Comparison of ENCODE assay signal across 9 cellular contexts in genomic region chr15:70853855-70854668, GRCh38. TPM values are rescaled to one million over a fixed set of nuclear protein-coding genes. Genes with fewer than 3 reads are reported as not detected.
DNase-seq lines count a peak whose midpoint lies in the region; ATAC-seq and TF ChIP-seq lines count a peak whose summit lies in the region.
"Had no signal": no experiment of that assay in that cellular context is flagged by ENCODE, and none has a peak within 500 bp of the region (broad histone marks: within the 10 kb centered on the region; RNA-seq: fewer than 3 reads in every experiment).

TSS of gene LARP6 (minus strand) at chr15:70854157. CDS start at chr15:70854088, 69 bp downstream.

- TF ChIP-seq EP300 in gastroesophageal sphincter (IDR thresholded peaks at IDR 0.05): no peak
- TF ChIP-seq EP300 in neural cell (conservative IDR thresholded peaks at IDR 0.05; ENCODE audit: poor library complexity, severe bottlenecking): no peak

- no peaks in the 10 kb centered on the region for H3K36me3 Mint-ChIP-seq in activated T-helper 2 cell treated with anti-CD3 and anti-CD28 coated beads, Interferon-gamma antibody, Interleukin-2, Interleukin-4, amounts not matched to agents 10 μg/mL and 5 μg/mL and 100 μg/mL, durations not matched to agents 14 hours and 24 hours and 36 hours (ENCODE audit: low read depth)

- no peak for TF ChIP-seq RAD21 in neural cell (conservative IDR thresholded peaks at IDR 0.05)

- H3K36me3 ChIP-seq in gastroesophageal sphincter (peaks cover 0 to 18% of the 10 kb centered on the region in 2 donors), neural cell (ENCODE audit: insufficient read depth, low read length) (no peaks in the 10 kb centered on the region), uterus (no peaks in the 10 kb centered on the region)

- H3K9me3 Mint-ChIP-seq in activated T-helper 2 cell treated with anti-CD3 and anti-CD28 coated beads, Interferon-gamma antibody, Interleukin-2, Interleukin-4, amounts not matched to agents 10 μg/mL and 5 μg/mL and 100 μg/mL, durations not matched to agents 14 hours and 24 hours and 36 hours: no peaks in the 10 kb centered on the region

- peak within 1 kb of the TSS; percentile 72 for H3K9ac ChIP-seq in neural cell (ENCODE audit: low read length)

- 0% methylated on average over 1 of the region's 94 CpGs; no CpG with 5 or more reads in 1 of the 2 donors for WGBS in gastroesophageal sphincter (ENCODE audit: low coverage in 1 of 2), 2 donors

- peak within 1 kb of the TSS; percentile 45 for H3K4me2 ChIP-seq in neural cell (ENCODE audit: low read length)

- peak; percentile 82 to 90 for TF ChIP-seq POLR2A in gastroesophageal sphincter (IDR thresholded peaks at IDR 0.05)
- TF ChIP-seq POLR2A in uterus (IDR thresholded peaks at IDR 0.05): peak; percentile 32 to 87

- H3K9me2 ChIP-seq in neural cell (ENCODE audit: insufficient read depth, low read length): no peaks in the 10 kb centered on the region

- no peaks in the 10 kb centered on the region for H4K20me1 ChIP-seq in neural cell (ENCODE audit: insufficient read depth)

- no peaks in the 10 kb centered on the region for H3K9me3 ChIP-seq in gastroesophageal sphincter
- H3K9me3 ChIP-seq in neural cell (ENCODE audit: low read length): no peaks in the 10 kb centered on the region
- H3K9me3 ChIP-seq in uterus: no peaks in the 10 kb centered on the region

- H3F3A ChIP-seq in neural cell (ENCODE audit: insufficient read depth, low read length, poor library complexity, severe bottlenecking): no peaks in the 10 kb centered on the region

- no peaks in the 10 kb centered on the region for H3K79me2 ChIP-seq in neural cell (replicated peaks; ENCODE audit: insufficient read depth, low read length)

- TF ChIP-seq CTCF in gastroesophageal sphincter (IDR thresholded peaks at IDR 0.05) (no peak), neural cell (IDR thresholded peaks at IDR 0.05; ENCODE audit: poor library complexity, severe bottlenecking) (no peak), uterus (IDR thresholded peaks at IDR 0.05) (peak in 2 of 4 experiments; percentile 8 to 19)

- H3K4me1 Mint-ChIP-seq in activated T-helper 2 cell treated with anti-CD3 and anti-CD28 coated beads, Interferon-gamma antibody, Interleukin-2, Interleukin-4, amounts not matched to agents 10 μg/mL and 5 μg/mL and 100 μg/mL, durations not matched to agents 14 hours and 24 hours and 36 hours (ENCODE audit: low read depth): peaks cover 3% of the 10 kb centered on the region

- H3K4me1 ChIP-seq in gastroesophageal sphincter (peaks cover 0 to 75% (median 14%) of the 10 kb centered on the region in 3 donors), uterus (peaks cover 0 to 5% of the 10 kb centered on the region in 2 donors)

- peak within 1 kb of the TSS; percentile 76 to 93 for H3K4me3 ChIP-seq in gastroesophageal sphincter
- H3K4me3 ChIP-seq in neural cell (ENCODE audit: low read length): peak within 1 kb of the TSS; percentile 83
- peak within 1 kb of the TSS; percentile 34 to 62 for H3K4me3 ChIP-seq in uterus

- H2AFZ ChIP-seq in neural cell (ENCODE audit: low read depth, low read length): peak within 1 kb of the TSS; percentile 60

- ATAC-seq in gastroesophageal sphincter: peak; percentile 87
- ATAC-seq in GM21423 (IDR thresholded peaks at IDR 0.05; ENCODE audit: unreplicated experiment): no peak

- H3K27me3 Mint-ChIP-seq in activated T-helper 2 cell treated with anti-CD3 and anti-CD28 coated beads, Interferon-gamma antibody, Interleukin-2, Interleukin-4, amounts not matched to agents 10 μg/mL and 5 μg/mL and 100 μg/mL, durations not matched to agents 14 hours and 24 hours and 36 hours (ENCODE audit: low read depth): peaks cover 70% of the 10 kb centered on the region

- peak within 1 kb of the TSS; percentile 68 to 94 (median 89) for H3K27ac ChIP-seq in gastroesophageal sphincter
- H3K27ac ChIP-seq in neural cell (ENCODE audit: low read length): peak within 1 kb of the TSS; percentile 37
- H3K27ac ChIP-seq in uterus: peak within 1 kb of the TSS; percentile 87 to 97

- no peak within 1 kb of the TSS for H3K27ac Mint-ChIP-seq in activated T-helper 2 cell treated with anti-CD3 and anti-CD28 coated beads, Interferon-gamma antibody, Interleukin-2, Interleukin-4, amounts not matched to agents 10 μg/mL and 5 μg/mL and 100 μg/mL, durations not matched to agents 14 hours and 24 hours and 36 hours

- intact Hi-C loops in activated T-helper 2 cell treated with anti-CD3 and anti-CD28 coated beads, Interferon-gamma antibody, Interleukin-2, Interleukin-4, amounts not matched to agents 10 μg/mL and 5 μg/mL and 100 μg/mL, durations not matched to agents 14 hours and 24 hours and 36 hours (cut with micrococcal nuclease): no loop called here
- intact Hi-C loops in uterus (cut with DNase I; ENCODE audit: low total_unique reads): no loop called here

- H3K27me3 ChIP-seq in gastroesophageal sphincter (no peaks in the 10 kb centered on the region), neural cell (ENCODE audit: insufficient read depth, low read depth, low read length) (no peaks in the 10 kb centered on the region), uterus (no peaks in the 10 kb centered on the region)

- DNase-seq in ELF-1 (ENCODE audit: low read depth, low spot score) (peak; percentile 42), M059J (ENCODE audit: low read depth) (peak; percentile 47), uterus (peak; percentile 60 to 76), NOMO-1 treated with dmso at 0.1 percent for 144 hours (lab: John Stamatoyannopoulos, UW; ENCODE audit: unreplicated experiment) (no peak)
- no peak for DNase-seq in activated T-helper 2 cell treated with anti-CD3 and anti-CD28 coated beads, Interferon-gamma antibody, Interleukin-2, Interleukin-4, amounts not matched to agents 10 μg/mL and 5 μg/mL and 100 μg/mL, durations not matched to agents 14 hours and 24 hours and 36 hours (ENCODE audit: low spot score)

- H3K4me3 Mint-ChIP-seq in activated T-helper 2 cell treated with anti-CD3 and anti-CD28 coated beads, Interferon-gamma antibody, Interleukin-2, Interleukin-4, amounts not matched to agents 10 μg/mL and 5 μg/mL and 100 μg/mL, durations not matched to agents 14 hours and 24 hours and 36 hours (ENCODE audit: low read depth): peak within 1 kb of the TSS; percentile 70

TF ChIP-seq in neural cell, 6 proteins besides CTCF, POLR2A, EP300 and RAD21:
- TF ChIP-seq MXI1 (conservative IDR thresholded peaks at IDR 0.05; ENCODE audit: poor library complexity, severe bottlenecking): peak; percentile 46
- TF ChIP-seq POLR2AphosphoS5 (IDR thresholded peaks at IDR 0.05): peak; percentile 45
- TF ChIP-seq REST (IDR thresholded peaks at IDR 0.05; ENCODE audit: borderline replicate concordance): no peak
TF ChIP-seq in neural cell: peak in this region for 2.

RNA-seq across cellular contexts. Expression of gene LARP6, which starts in this region (rescaled TPM):
- 28.2 and 58.3 TPM in 2 replicates for total RNA-seq in M059J (2014; rRNA removed; shearing (Covaris generic))
- not detected in 2 replicates for total RNA-seq in activated T-helper 2 cell treated with anti-CD3 and anti-CD28 coated beads, Interferon-gamma antibody, Interleukin-2, Interleukin-4, amounts not matched to agents 10 μg/mL and 5 μg/mL and 100 μg/mL, durations not matched to agents 14 hours and 24 hours and 36 hours
- total RNA-seq in gastroesophageal sphincter: 10 to 100 TPM; 43.7 to 48.2 (median 45.5) TPM
- 18.2 and 20.4 TPM in 2 replicates for polyA plus RNA-seq in neural cell
- 12.4 and 13.1 TPM in 2 replicates for polyA minus RNA-seq in neural cell
- 10 to 100 TPM; 11.9 to 59.4 (median 28.8) TPM for total RNA-seq in uterus
- total RNA-seq: T-helper 2 cell treated with Interferon-gamma antibody and Interleukin-4, amounts not matched to agents 100 ng/mL and 5 ng/mL, for 36 hours had no signal

Comparison
In these comparisons a context has a peak if more than half of its experiments do, and no peak if none do; other contexts are left out.
1. RNA of gene LARP6 (total RNA-seq): 28.2 to 58.3 TPM in M059J, 43.7 to 48.2 TPM in gastroesophageal sphincter and 11.9 to 59.4 TPM in uterus; not detected in activated T-helper 2 cell treated with anti-CD3 and anti-CD28 coated beads, Interferon-gamma antibody, Interleukin-2, Interleukin-4, amounts not matched to agents 10 μg/mL and 5 μg/mL and 100 μg/mL, durations not matched to agents 14 hours and 24 hours and 36 hours; every median in the first group is over 10 times any median in the second.
2. DNase-seq: peak in ELF-1 (single experiment), M059J (single experiment) and uterus (2 of 2); none in activated T-helper 2 cell treated with anti-CD3 and anti-CD28 coated beads, Interferon-gamma antibody, Interleukin-2, Interleukin-4, amounts not matched to agents 10 μg/mL and 5 μg/mL and 100 μg/mL, durations not matched to agents 14 hours and 24 hours and 36 hours (single experiment) and NOMO-1 treated with dmso at 0.1 percent for 144 hours (single experiment).
3. H3K27ac ChIP-seq: peak in every context shown above with its lines; median percentile 92 in uterus; 89 in gastroesophageal sphincter; 37 in neural cell.
4. Peak in every context shown above with its lines, with median percentiles within 50 percentile points of each other: H3K4me3 ChIP-seq.